ENCODE assay signal across 9 cellular contexts in the genomic region with DNA sequence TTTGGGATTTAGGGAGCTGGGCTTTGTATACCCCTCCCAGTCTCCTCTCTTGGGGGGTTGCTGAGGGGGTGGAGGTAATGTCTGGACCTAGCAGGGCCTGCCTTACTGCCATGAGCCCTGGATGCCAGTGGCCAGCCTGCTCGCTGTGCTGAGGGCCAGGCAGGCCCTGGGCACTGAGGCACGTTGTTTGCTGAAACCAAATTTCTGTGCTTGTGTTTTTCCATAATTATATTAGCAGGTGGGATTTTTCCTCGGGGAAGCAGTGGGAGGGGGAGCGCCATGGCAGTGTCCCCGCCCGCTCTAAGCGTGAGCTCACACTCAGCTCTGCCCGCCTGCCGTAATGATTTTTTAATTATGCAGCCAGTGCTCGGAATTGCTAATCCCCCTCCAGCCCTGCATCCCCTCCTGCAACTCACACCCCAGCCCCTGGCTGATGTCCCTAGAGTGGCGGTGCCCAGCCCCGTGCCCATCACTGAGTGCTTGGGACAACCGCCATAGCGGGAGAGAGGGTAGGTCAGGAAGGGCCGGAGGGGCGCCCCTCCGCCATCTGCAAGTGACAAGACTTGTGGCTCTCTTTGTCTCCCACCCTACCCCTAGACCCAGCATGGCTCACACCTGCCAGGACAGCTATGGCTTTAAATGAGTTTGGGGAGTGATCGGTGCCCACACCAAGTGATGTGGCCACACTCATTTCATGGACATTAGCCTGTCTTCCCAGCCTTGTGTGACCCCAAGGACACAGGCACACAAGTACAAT. TPM values are rescaled to one million over a fixed set of nuclear protein-coding genes. Genes with fewer than 3 reads are reported as not detected.
DNase-seq lines count a peak whose midpoint lies in the region; ATAC-seq, FAIRE-seq and TF ChIP-seq lines count a peak whose summit lies in the region.
"Had no signal": no experiment of that assay in that cellular context is flagged by ENCODE, and none has a peak within 500 bp of the region (broad histone marks: within the 10 kb centered on the region; RNA-seq: fewer than 3 reads in every experiment).

No MANE protein-coding gene starts in this region.

- H3K9me3 Mint-ChIP-seq in activated CD4-positive, alpha-beta T cell treated with anti-CD3 and anti-CD28 coated beads for 36 hours (ENCODE audit: low read depth): no peaks in the 10 kb centered on the region
- H3K9me3 Mint-ChIP-seq in activated T-helper 1 cell treated with anti-CD3 and anti-CD28 coated beads, Interleukin-12 subunit alpha, Interleukin-12 subunit beta, Interleukin-2, Interleukin-4 antibody, amounts not matched to agents 30 ng/mL and 10 ng/mL and 1 ng/mL, durations not matched to agents 14 hours and 24 hours and 36 hours: no peaks in the 10 kb centered on the region

- H3K27me3 ChIP-seq in left lung: peaks cover 0 to 30% of the 10 kb centered on the region in 2 donors
- H3K27me3 ChIP-seq in thymus (ENCODE audit: control insufficient read depth, insufficient read depth): no peaks in the 10 kb centered on the region

- intact Hi-C loops in activated CD4-positive, alpha-beta T cell treated with anti-CD3 and anti-CD28 coated beads for 36 hours (cut with DNase I, micrococcal nuclease): no loop called here
- intact Hi-C loops in activated T-helper 1 cell treated with anti-CD3 and anti-CD28 coated beads, Interleukin-12 subunit alpha, Interleukin-12 subunit beta, Interleukin-2, Interleukin-4 antibody, amounts not matched to agents 30 ng/mL and 10 ng/mL and 1 ng/mL, durations not matched to agents 14 hours and 24 hours and 36 hours (cut with micrococcal nuclease): loop anchor here (1.0 kb wide), 1 partner anchor 36 kb away; no protein-coding TSS in a partner anchor
- intact Hi-C loops in left lung (cut with DNase I) (no loop called here), posterior vena cava (cut with DNase I) (no loop called here)

- H3K4me1 ChIP-seq in left lung (peaks cover 40 to 82% of the 10 kb centered on the region in 2 donors), thymus (ENCODE audit: control insufficient read depth, insufficient read depth, low read length) (peaks cover 51% of the 10 kb centered on the region)

- no peak for ATAC-seq in activated CD4-positive, alpha-beta T cell treated with anti-CD3 and anti-CD28 coated beads for 36 hours
- ATAC-seq in left lung: no peak

- H3K27ac Mint-ChIP-seq in activated CD4-positive, alpha-beta T cell treated with anti-CD3 and anti-CD28 coated beads for 36 hours: peak overlapping the region; percentile 34
- H3K27ac Mint-ChIP-seq in activated T-helper 1 cell treated with anti-CD3 and anti-CD28 coated beads, Interleukin-12 subunit alpha, Interleukin-12 subunit beta, Interleukin-2, Interleukin-4 antibody, amounts not matched to agents 30 ng/mL and 10 ng/mL and 1 ng/mL, durations not matched to agents 14 hours and 24 hours and 36 hours: no peak overlapping the region

- peaks cover 30% of the 10 kb centered on the region for H3K4me1 Mint-ChIP-seq in activated CD4-positive, alpha-beta T cell treated with anti-CD3 and anti-CD28 coated beads for 36 hours
- peaks cover 38% of the 10 kb centered on the region for H3K4me1 Mint-ChIP-seq in activated T-helper 1 cell treated with anti-CD3 and anti-CD28 coated beads, Interleukin-12 subunit alpha, Interleukin-12 subunit beta, Interleukin-2, Interleukin-4 antibody, amounts not matched to agents 30 ng/mL and 10 ng/mL and 1 ng/mL, durations not matched to agents 14 hours and 24 hours and 36 hours (ENCODE audit: low read depth)

- TF ChIP-seq CTCF in left lung (IDR thresholded peaks at IDR 0.05): no peak

- CTCF ChIA-PET in activated CD4-positive, alpha-beta T cell treated with anti-CD3 and anti-CD28 coated beads for 36 hours (lab: Charles Lee): interaction anchor here (1.5 kb wide), 1 partner anchor 32 kb away, joined by 7 read pairs; no protein-coding TSS in a partner anchor

- peaks cover 8% of the 10 kb centered on the region for H3K27me3 Mint-ChIP-seq in activated CD4-positive, alpha-beta T cell treated with anti-CD3 and anti-CD28 coated beads for 36 hours
- peaks cover 9% of the 10 kb centered on the region for H3K27me3 Mint-ChIP-seq in activated T-helper 1 cell treated with anti-CD3 and anti-CD28 coated beads, Interleukin-12 subunit alpha, Interleukin-12 subunit beta, Interleukin-2, Interleukin-4 antibody, amounts not matched to agents 30 ng/mL and 10 ng/mL and 1 ng/mL, durations not matched to agents 14 hours and 24 hours and 36 hours (ENCODE audit: insufficient read depth)

- H3K36me3 ChIP-seq in left lung (no peaks in the 10 kb centered on the region), thymus (ENCODE audit: control insufficient read depth, insufficient read depth) (no peaks in the 10 kb centered on the region)

- no peaks in the 10 kb centered on the region for H3K36me3 Mint-ChIP-seq in activated CD4-positive, alpha-beta T cell treated with anti-CD3 and anti-CD28 coated beads for 36 hours (ENCODE audit: low read depth)
- H3K36me3 Mint-ChIP-seq in activated T-helper 1 cell treated with anti-CD3 and anti-CD28 coated beads, Interleukin-12 subunit alpha, Interleukin-12 subunit beta, Interleukin-2, Interleukin-4 antibody, amounts not matched to agents 30 ng/mL and 10 ng/mL and 1 ng/mL, durations not matched to agents 14 hours and 24 hours and 36 hours (ENCODE audit: low read depth): no peaks in the 10 kb centered on the region

- POLR2A ChIA-PET in activated CD4-positive, alpha-beta T cell treated with anti-CD3 and anti-CD28 coated beads for 36 hours (lab: Charles Lee): interaction anchor here (0.7 kb wide), 1 partner anchor 8 kb away, joined by 3 read pairs; no protein-coding TSS in a partner anchor

- H3K27ac ChIP-seq in left lung (peak overlapping the region; percentile 80 to 83), thymus (ENCODE audit: low read depth) (peak overlapping the region; percentile 96)

- DNase-seq in activated CD4-positive, alpha-beta T cell treated with anti-CD3 and anti-CD28 coated beads for 36 hours: no peak
- DNase-seq in activated CD4-positive, alpha-beta T cell treated with anti-CD3 and anti-CD28 coated beads for 4 hours: no peak
- no peak for DNase-seq in activated T-helper 1 cell treated with anti-CD3 and anti-CD28 coated beads, Interleukin-12 subunit alpha, Interleukin-12 subunit beta, Interleukin-2, Interleukin-4 antibody, amounts not matched to agents 30 ng/mL and 10 ng/mL and 1 ng/mL, durations not matched to agents 14 hours and 24 hours and 36 hours (ENCODE audit: low spot score)
- DNase-seq in left lung (no peak), posterior vena cava (ENCODE audit: low spot score) (no peak), urothelium cell line (ENCODE audit: low spot score) (no peak), MV-4-11 (lab: John Stamatoyannopoulos, UW) (no peak)

- peak overlapping the region in 1 of 2 donors; percentile 40 for H3K4me3 ChIP-seq in left lung
- peak overlapping the region; percentile 65 for H3K4me3 ChIP-seq in thymus (ENCODE audit: low read length)

- WGBS in thymus: 43% methylated on average over 18 of the region's 18 CpGs

- no peak for FAIRE-seq in urothelium cell line (lab: Jason Lieb, UNC)
- FAIRE-seq: colon had no signal

- peak overlapping the region; percentile 62 for H3K4me3 Mint-ChIP-seq in activated CD4-positive, alpha-beta T cell treated with anti-CD3 and anti-CD28 coated beads for 36 hours
- H3K4me3 Mint-ChIP-seq in activated T-helper 1 cell treated with anti-CD3 and anti-CD28 coated beads, Interleukin-12 subunit alpha, Interleukin-12 subunit beta, Interleukin-2, Interleukin-4 antibody, amounts not matched to agents 30 ng/mL and 10 ng/mL and 1 ng/mL, durations not matched to agents 14 hours and 24 hours and 36 hours: peak overlapping the region; percentile 7

- H3K9me3 ChIP-seq in left lung (no peaks in the 10 kb centered on the region), thymus (ENCODE audit: control insufficient read depth) (no peaks in the 10 kb centered on the region)

RNA-seq across cellular contexts. Expression of a gene that starts 21.0 kb away (rescaled TPM):
- total RNA-seq in activated CD4-positive, alpha-beta T cell treated with anti-CD3 and anti-CD28 coated beads for 36 hours: 1 to 10 TPM in 1 of 2 experiments, under 1 TPM in 1; 0.82 to 1.1 TPM
- 0.88 and 1.7 TPM in 2 replicates for total RNA-seq in activated T-helper 1 cell treated with anti-CD3 and anti-CD28 coated beads, Interleukin-12 subunit alpha, Interleukin-12 subunit beta, Interleukin-2, Interleukin-4 antibody, amounts not matched to agents 30 ng/mL and 10 ng/mL and 1 ng/mL, durations not matched to agents 14 hours and 24 hours and 36 hours
- 10 to 100 TPM; 24.5 to 29.6 TPM for total RNA-seq in left lung
- polyA plus RNA-seq in thymus: 47.9 TPM
- 10 to 100 TPM; 48.9 to 49.1 TPM for total RNA-seq in posterior vena cava
